ENCODE assay signal across 17 cellular contexts in genomic region chr6:18397701-18398100, GRCh38.
"Had no signal": no experiment of that assay in that cellular context is flagged by ENCODE, and none has a peak within 500 bp of the region (broad histone marks: within the 10 kb centered on the region; RNA-seq: fewer than 3 reads in every experiment).

No MANE protein-coding gene starts in this region.

- DNase-seq: activated CD4-positive, alpha-beta T cell treated with anti-CD3 and anti-CD28 coated beads, Interleukin-2, amount 50 U/mL, for 48 hours; activated gamma-delta T cell; dermis blood vessel endothelial cell; effector memory CD8-positive, alpha-beta T cell; foreskin keratinocyte; glutamatergic neuron; hippocampal formation; left colon; mucosa of descending colon; naive B cell; stimulated activated CD4-positive, alpha-beta T cell treated with anti-CD3 and anti-CD28 coated beads, Interleukin-2, amount 100 ng/mL, for 24 hours; SW 1271; T-helper 2 cell had no signal

- H3K36me3 ChIP-seq: tibial nerve had no signal

- H3K4me3 Mint-ChIP-seq: effector memory CD8-positive, alpha-beta T cell; naive B cell; stimulated activated naive CD8-positive, alpha-beta T cell treated with anti-CD3 and anti-CD28 coated beads, Interleukin-15, Interleukin-2, amounts not matched to agents 100 ng/mL and 50 ng/mL, for 24 hours had no signal

- H3K27me3 ChIP-seq: foreskin keratinocyte, tibial nerve had no signal

- H3K27me3 Mint-ChIP-seq: effector memory CD8-positive, alpha-beta T cell; naive B cell; stimulated activated naive CD8-positive, alpha-beta T cell treated with anti-CD3 and anti-CD28 coated beads, Interleukin-15, Interleukin-2, amounts not matched to agents 100 ng/mL and 50 ng/mL, for 24 hours had no signal

- H3K27ac ChIP-seq: foreskin keratinocyte, tibial nerve, VCaP had no signal

- H3K4me3 ChIP-seq: mucosa of descending colon, tibial nerve had no signal

- ATAC-seq: activated naive CD4-positive, alpha-beta T cell treated with anti-CD3 and anti-CD28 coated beads, Interleukin-2, amount 50 U/mL, for 72 hours; effector memory CD8-positive, alpha-beta T cell; foreskin keratinocyte; left colon; mucosa of descending colon had no signal

- H3K9me3 Mint-ChIP-seq: activated naive CD4-positive, alpha-beta T cell treated with anti-CD3 and anti-CD28 coated beads, Interleukin-2, amount 50 U/mL, for 72 hours; effector memory CD8-positive, alpha-beta T cell; naive B cell; stimulated activated naive CD8-positive, alpha-beta T cell treated with anti-CD3 and anti-CD28 coated beads, Interleukin-15, Interleukin-2, amounts not matched to agents 100 ng/mL and 50 ng/mL, for 24 hours had no signal

- H3K9me3 ChIP-seq: mucosa of descending colon, tibial nerve had no signal

- H3K27ac Mint-ChIP-seq: activated naive CD4-positive, alpha-beta T cell treated with anti-CD3 and anti-CD28 coated beads, Interleukin-2, amount 50 U/mL, for 72 hours; effector memory CD8-positive, alpha-beta T cell; stimulated activated naive CD8-positive, alpha-beta T cell treated with anti-CD3 and anti-CD28 coated beads, Interleukin-15, Interleukin-2, amounts not matched to agents 100 ng/mL and 50 ng/mL, for 24 hours had no signal
